ENCODE assay signal across 7 cellular contexts in the genomic region with DNA sequence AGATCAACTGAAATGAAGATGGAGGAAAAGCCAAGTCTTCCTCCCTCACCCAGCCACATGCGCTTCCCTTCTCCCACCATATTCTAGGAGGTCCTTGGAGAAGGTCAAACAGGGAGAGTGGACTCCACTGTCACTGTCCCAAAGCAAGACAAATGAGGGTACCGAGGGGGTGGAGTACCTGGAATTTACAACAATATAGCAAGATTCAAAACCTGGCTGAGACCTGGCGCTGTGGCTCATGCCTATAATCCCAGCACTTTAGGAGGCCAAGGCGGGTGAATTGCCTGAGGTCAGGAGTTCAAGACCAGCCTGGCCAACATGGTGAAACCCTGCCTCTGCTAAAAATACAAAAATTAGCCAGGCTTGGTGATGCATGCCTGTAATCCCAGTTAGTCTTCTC. TPM values are rescaled to one million over a fixed set of nuclear protein-coding genes. Genes with fewer than 3 reads are reported as not detected.
DNase-seq lines count a peak whose midpoint lies in the region; ATAC-seq, FAIRE-seq and TF ChIP-seq lines count a peak whose summit lies in the region.
"Not testable (repeated sequence)": the region's sequence is repeated elsewhere in the genome, so short reads cannot be mapped to it uniquely, and the experiment has no call there.

No MANE protein-coding gene starts in this region.

- H3K4me1 ChIP-seq in BLaER1 treated with 17β-estradiol and CSF1 and Interleukin-3, amounts not matched to agents 10 nM and 100 nM, result peaks cover 57 to 90% (median 79%) of the 10 kb centered on the region in 10 experiments
- H3K4me1 ChIP-seq in astrocyte (ENCODE audit: insufficient read depth, low read length) (peaks cover 15% of the 10 kb centered on the region), HepG2 (ENCODE audit: insufficient read depth, low read length) (peaks cover 77% of the 10 kb centered on the region), stomach (peaks cover 24 to 48% (median 33%) of the 10 kb centered on the region in 4 donors)
- not testable (repeated sequence) for H3K4me1 ChIP-seq in fibroblast of lung (ENCODE audit: control insufficient read depth, extremely low read depth, insufficient read depth, low read length); psoas muscle

- H3K4me1 Mint-ChIP-seq in astrocyte (ENCODE audit: low read depth, unreplicated experiment), result not testable (repeated sequence)
- H3K4me1 Mint-ChIP-seq in mesothelial cell of epicardium, result peaks cover 48% of the 10 kb centered on the region

- not testable (repeated sequence) for H3K4me3 Mint-ChIP-seq in astrocyte (ENCODE audit: unreplicated experiment); mesothelial cell of epicardium

- intact Hi-C loops in HepG2 (cut with micrococcal nuclease; ENCODE audit: unreplicated experiment), result loop anchor here (2.0 kb wide), 1 partner anchor 21 kb away; no protein-coding TSS in a partner anchor
- intact Hi-C loops in psoas muscle (cut with DNase I); stomach (cut with DNase I; ENCODE audit: low total_unique reads): not testable (repeated sequence)

- peaks cover 23% of the 10 kb centered on the region for H3K27me3 Mint-ChIP-seq in astrocyte (ENCODE audit: low read depth, unreplicated experiment)
- H3K27me3 Mint-ChIP-seq in mesothelial cell of epicardium (ENCODE audit: low read depth), result not testable (repeated sequence)

- ATAC-seq in HepG2, psoas muscle: not testable (repeated sequence)

- not testable (repeated sequence) for TF ChIP-seq RAD21 in HepG2 (CRISPR knock-in tag; IDR thresholded peaks at IDR 0.05)

- TF ChIP-seq EP300 in HepG2 (IDR thresholded peaks at IDR 0.05; ENCODE audit: low read depth in 2 of 2, low read length in 2 of 2); HepG2 (CRISPR knock-in tag; IDR thresholded peaks at IDR 0.05; ENCODE audit: borderline replicate concordance); stomach (IDR thresholded peaks at IDR 0.05): not testable (repeated sequence)

- FAIRE-seq in astrocyte (lab: Jason Lieb, UNC); HepG2 (lab: Jason Lieb, UNC): not testable (repeated sequence)

- POLR2A ChIA-PET in HepG2 (lab: Yijun Ruan, JAX), result interaction anchor here (1.4 to 2.2 kb wide), 5 partner anchors 16 to 31 kb away, joined by 6 to 23 read pairs (median 15); partner anchors contain the start of gene ZFP36L1

- not testable (repeated sequence) for BruUV-seq in HepG2 (replicated peaks; lab: Mats Ljungman, UMichigan)

- not testable (repeated sequence) for H3K4me3 ChIP-seq in BLaER1 treated with 17β-estradiol and CSF1 and Interleukin-3, amounts not matched to agents 10 nM and 100 nM; astrocyte (ENCODE audit: insufficient read depth, low read depth, low read length); fibroblast of lung (replicated peaks in 1 of 4; ENCODE audit: control extremely low read depth in 1 of 4, insufficient read depth in 1 of 4, low read depth in 3 of 4, low read length in 4 of 4); HepG2 (replicated peaks in 1 of 3; ENCODE audit: insufficient read depth in 1 of 3, low read depth in 2 of 3, low read length in 3 of 3); psoas muscle; stomach

- not testable (repeated sequence) for TF ChIP-seq POLR2A in HepG2 (IDR thresholded peaks at IDR 0.05; ENCODE audit: insufficient read depth in 1 of 2, low read depth in 2 of 2, low read length in 2 of 2); stomach (IDR thresholded peaks at IDR 0.05)

- peak overlapping the region in 6 of 11 experiments; percentile 11 to 92 (median 56); a peak in 4 of 22 replicates for H3K4me2 ChIP-seq in BLaER1 treated with 17β-estradiol and CSF1 and Interleukin-3, amounts not matched to agents 10 nM and 100 nM
- H3K4me2 ChIP-seq in astrocyte (ENCODE audit: low read length); HepG2 (ENCODE audit: low read depth, low read length): not testable (repeated sequence)
- peak overlapping the region; percentile 59 for H3K4me2 ChIP-seq in fibroblast of lung (ENCODE audit: extremely low read depth, insufficient read depth, low read length)

- TF ChIP-seq CTCF in astrocyte (IDR thresholded peaks at IDR 0.05; ENCODE audit: insufficient read depth, low read depth, low read length); fibroblast of lung (conservative IDR thresholded peaks at IDR 0.05 in 1 of 2, IDR thresholded peaks at IDR 0.05 in 1 of 2; ENCODE audit: low read depth in 1 of 2, low read length in 2 of 2); HepG2 (CRISPR knock-in tag; IDR thresholded peaks at IDR 0.05); mesothelial cell of epicardium (IDR thresholded peaks at IDR 0.05; ENCODE audit: unreplicated experiment); psoas muscle (IDR thresholded peaks at IDR 0.05); stomach (IDR thresholded peaks at IDR 0.05): not testable (repeated sequence)

- not testable (repeated sequence) for H2AFZ ChIP-seq in astrocyte (ENCODE audit: low read depth, low read length); fibroblast of lung (ENCODE audit: low read length); HepG2 (ENCODE audit: low read length)

- not testable (repeated sequence) for H3K79me2 ChIP-seq in astrocyte (ENCODE audit: insufficient read depth, low read length); fibroblast of lung (ENCODE audit: control insufficient read depth, insufficient read depth, low read length); HepG2 (ENCODE audit: insufficient read depth, low read length)

- not testable (repeated sequence) for H3K36me3 Mint-ChIP-seq in astrocyte (ENCODE audit: low read depth, unreplicated experiment); mesothelial cell of epicardium

- not testable (repeated sequence) for H4K20me1 ChIP-seq in BLaER1 treated with 17β-estradiol and CSF1 and Interleukin-3, amounts not matched to agents 10 nM and 100 nM; astrocyte (ENCODE audit: insufficient read depth, low read length); fibroblast of lung (ENCODE audit: control insufficient read depth, extremely low read depth, insufficient read depth, low read length); HepG2 (ENCODE audit: insufficient read depth, low read length)

- in situ Hi-C loops in HepG2 (cut with HindIII; ENCODE audit: extremely low pct_ligation_motif_present, low pct_unique_long_range_greater_than_20kb), result not testable (repeated sequence)

- H3K27ac Mint-ChIP-seq in astrocyte (ENCODE audit: unreplicated experiment) (peak overlapping the region; percentile 53), mesothelial cell of epicardium (peak overlapping the region; percentile 87)

- not testable (repeated sequence) for H3K9ac ChIP-seq in BLaER1 treated with 17β-estradiol and CSF1 and Interleukin-3, amounts not matched to agents 10 nM and 100 nM; astrocyte (ENCODE audit: low read length); fibroblast of lung (ENCODE audit: insufficient read depth, low read length); HepG2 (ENCODE audit: insufficient read depth, low read depth, low read length)

- not testable (repeated sequence) for H3K9me3 Mint-ChIP-seq in astrocyte (ENCODE audit: unreplicated experiment); mesothelial cell of epicardium

- not testable (repeated sequence) for H3K36me3 ChIP-seq in BLaER1 treated with 17β-estradiol and CSF1 and Interleukin-3, amounts not matched to agents 10 nM and 100 nM; astrocyte (ENCODE audit: insufficient read depth, low read length); fibroblast of lung (ENCODE audit: control insufficient read depth, insufficient read depth, low read length); HepG2 (replicated peaks in 1 of 2; ENCODE audit: control insufficient read depth in 1 of 2, insufficient read depth in 2 of 2, low read length in 2 of 2); psoas muscle (ENCODE audit: insufficient read depth in 1 of 2, low read depth in 1 of 2); stomach

- WGBS in HepG2 (ENCODE audit: low lambda C conversion rate), result 98% methylated on average over 4 of the region's 4 CpGs
- WGBS in psoas muscle, 3 donors, result 93 to 97% (median 97%) methylated on average over 4 of the region's 4 CpGs
- 95 to 97% (median 97%) methylated on average over 4 of the region's 4 CpGs for WGBS in stomach, 5 donors

- DNase-seq in astrocyte (ENCODE audit: low read depth); fibroblast of lung (ENCODE audit: low read depth in 2 of 2); HepG2 (ENCODE audit: low spot score); mesothelial cell of epicardium (ENCODE audit: low spot score in 2 of 2, unreplicated experiment in 2 of 2); psoas muscle; stomach: not testable (repeated sequence)

- not testable (repeated sequence) for H3K9me3 ChIP-seq in BLaER1 treated with 17β-estradiol and CSF1 and Interleukin-3, amounts not matched to agents 10 nM and 100 nM (replicated peaks in 1 of 11); astrocyte (ENCODE audit: insufficient read depth, low read depth, low read length); fibroblast of lung (ENCODE audit: control insufficient read depth, insufficient read depth, low read depth, low read length); HepG2 (ENCODE audit: low read length); psoas muscle; stomach

- H3K27ac ChIP-seq in BLaER1 treated with 17β-estradiol and CSF1 and Interleukin-3, amounts not matched to agents 10 nM and 100 nM, result peak overlapping the region in 1 of 11 experiments; percentile 23; a peak in 1 of 22 replicates
- H3K27ac ChIP-seq in astrocyte (ENCODE audit: low read depth, low read length); fibroblast of lung (ENCODE audit: insufficient read depth, low read length); HepG2 (ENCODE audit: extremely low read length, insufficient read depth, low read length): not testable (repeated sequence)
- peak overlapping the region; percentile 41 for H3K27ac ChIP-seq in psoas muscle
- H3K27ac ChIP-seq in stomach, result peak overlapping the region in 3 of 5 donors; percentile 43 to 85 (median 76)

- CTCF ChIA-PET in HepG2 (lab: Yijun Ruan, JAX; ENCODE audit: low intra/inter-chr PET ratio, low total read pairs), result not testable (repeated sequence)

- H3K27me3 ChIP-seq in BLaER1 treated with 17β-estradiol and CSF1 and Interleukin-3, amounts not matched to agents 10 nM and 100 nM; astrocyte (ENCODE audit: insufficient read depth, low read length); fibroblast of lung (ENCODE audit: control insufficient read depth, insufficient read depth, low read length); HepG2 (ENCODE audit: control insufficient read depth in 1 of 2, insufficient read depth in 2 of 2, low read length in 2 of 2); psoas muscle (ENCODE audit: insufficient read depth in 3 of 3, low read length in 2 of 3); stomach: not testable (repeated sequence)

RNA-seq across cellular contexts. Expression of gene ZFP36L1, which starts 29.0 kb away (rescaled TPM):
- 210 and 219 TPM in 2 replicates for total RNA-seq in astrocyte
- 13.9 and 22.0 TPM in 2 replicates for total RNA-seq in fibroblast of lung
- polyA plus RNA-seq in fibroblast of lung, result 41.7 and 58.6 TPM in 2 replicates
- polyA plus RNA-seq in fibroblast of lung (2012), result 111 and 130 TPM in 2 replicates
- polyA minus RNA-seq in fibroblast of lung (ENCODE audit: low replicate concordance), result 82.5 and 113 TPM in 2 replicates
- 7.4 and 8.4 TPM in 2 replicates for total RNA-seq in HepG2 (2016; rRNA removed; fragmentation: Illumina TruSeq; extraction: Trizol)
- 2.6 and 3.4 TPM in 2 replicates for total RNA-seq in HepG2 (2016; cell fraction: cytosol; rRNA removed; fragmentation: Illumina TruSeq; extraction: Trizol; ENCODE audit: low read depth)
- total RNA-seq in HepG2 (2016; cell fraction: insoluble cytoplasmic fraction; rRNA removed; fragmentation: Illumina TruSeq; extraction: Trizol), result 7.9 and 8.4 TPM in 2 replicates
- total RNA-seq in HepG2 (2016; cell fraction: membrane; rRNA removed; fragmentation: Illumina TruSeq; extraction: Trizol), result 11.1 and 11.3 TPM in 2 replicates
- total RNA-seq in HepG2 (2016; cell fraction: nucleus; rRNA removed; fragmentation: Illumina TruSeq; extraction: Trizol), result 13.8 and 14.1 TPM in 2 replicates
- 10.2 and 12.7 TPM in 2 replicates for polyA plus RNA-seq in HepG2 (2011; rRNA removed)
- 11.2 and 18.0 TPM in 2 replicates for polyA plus RNA-seq in HepG2 (2011; cell fraction: cytosol; rRNA removed)
- 66.5 and 69.1 TPM in 2 replicates for polyA plus RNA-seq in HepG2 (2011; cell fraction: nucleus; rRNA removed)
- polyA plus RNA-seq in HepG2 (2012), result 23.2 and 32.2 TPM in 2 replicates
- 2.7 and 2.8 TPM in 2 replicates for polyA plus RNA-seq in HepG2 (2016; cell fraction: cytosol; fragmentation: Illumina TruSeq; extraction: Trizol; ENCODE audit: low read depth)
- polyA plus RNA-seq in HepG2 (2016; cell fraction: insoluble cytoplasmic fraction; fragmentation: Illumina TruSeq; extraction: Trizol; ENCODE audit: low read depth), result 20.7 and 26.8 TPM in 2 replicates
- 9.2 and 10.1 TPM in 2 replicates for polyA plus RNA-seq in HepG2 (2016; cell fraction: membrane; fragmentation: Illumina TruSeq; extraction: Trizol; ENCODE audit: low read depth)
- polyA plus RNA-seq in HepG2 (2016; cell fraction: nucleus; fragmentation: Illumina TruSeq; extraction: Trizol; ENCODE audit: insufficient read depth, low read depth), result 53.8 and 57.0 TPM in 2 replicates
- polyA minus RNA-seq in HepG2 (2011; rRNA and poly(A)+ RNA removed; ENCODE audit: low replicate concordance), result 8.5 and 26.8 TPM in 2 replicates
- 56.3 and 73.8 TPM in 2 replicates for polyA minus RNA-seq in HepG2 (2011; cell fraction: cytosol; rRNA and poly(A)+ RNA removed)
- 11.8 and 13.8 TPM in 2 replicates for polyA minus RNA-seq in HepG2 (2011; cell fraction: nucleus; rRNA and poly(A)+ RNA removed)
- 377 to 390 TPM (median 382 TPM) in 3 replicates for total RNA-seq in mesothelial cell of epicardium
- total RNA-seq in psoas muscle, result 100 to 1,000 TPM in 3 of 4 donors, 10 to 100 TPM in 1; 59.4 to 225 (median 160) TPM
- 100 to 1,000 TPM in 1 of 3 donors, 10 to 100 TPM in 2; 45.4 to 144 (median 46.8) TPM for polyA plus RNA-seq in psoas muscle
- total RNA-seq in stomach, result 100 to 1,000 TPM in 4 of 5 donors, 10 to 100 TPM in 1; 44.4 to 655 (median 255) TPM
- 10 to 100 TPM; 64.0 to 80.1 (median 70.4) TPM for polyA plus RNA-seq in stomach
